In genomic region chr9:5437254-5438216, GRCh38 we compare ENCODE assay signal across 8 cellular contexts. TPM values are rescaled to one million over a fixed set of nuclear protein-coding genes. Genes with fewer than 3 reads are reported as not detected.
DNase-seq lines count a peak whose midpoint lies in the region; ATAC-seq and TF ChIP-seq lines count a peak whose summit lies in the region.

PLGRKT (minus strand) TSS chr9:5437925; CDS start chr9:5431977, 5,948 bp downstream.

- H3K36me3 Mint-ChIP-seq in T-helper 1 cell treated with Interleukin-12 subunit alpha and Interleukin-12 subunit beta and Interleukin-4 antibody, amounts not matched to agents 30 μg/mL and 1 μg/mL, for 36 hours (ENCODE audit: low read depth) = peaks cover 25% of the 10 kb centered on the region

- in situ Hi-C loops in GM13976 (cut with MboI; ENCODE audit: low sequenced_read_pairs, unreplicated experiment) = no loop called here

- H3K4me1 ChIP-seq in heart right ventricle (peaks cover 0 to 26% (median 22%) of the 10 kb centered on the region in 9 donors), upper lobe of left lung (peaks cover 6 to 25% (median 18%) of the 10 kb centered on the region in 4 donors)

- peak within 1 kb of the TSS; percentile 41 to 97 (median 92) for H3K27ac ChIP-seq in heart right ventricle
- peak within 1 kb of the TSS; percentile 85 to 95 (median 94) for H3K27ac ChIP-seq in upper lobe of left lung

- peak; percentile 54 to 96 (median 82) for TF ChIP-seq POLR2A in upper lobe of left lung (IDR thresholded peaks at IDR 0.05)

- H3K27ac Mint-ChIP-seq in T-helper 1 cell treated with Interleukin-12 subunit alpha and Interleukin-12 subunit beta and Interleukin-4 antibody, amounts not matched to agents 30 μg/mL and 1 μg/mL, for 36 hours = peak within 1 kb of the TSS; percentile 99

- peaks cover 32% of the 10 kb centered on the region for H3K4me1 Mint-ChIP-seq in T-helper 1 cell treated with Interleukin-12 subunit alpha and Interleukin-12 subunit beta and Interleukin-4 antibody, amounts not matched to agents 30 μg/mL and 1 μg/mL, for 36 hours (ENCODE audit: low read depth)

- ATAC-seq in HG02870 (IDR thresholded peaks at IDR 0.05; ENCODE audit: unreplicated experiment) = peak; percentile 88
- peak; percentile 99 for ATAC-seq in heart right ventricle
- ATAC-seq in upper lobe of left lung (ENCODE audit: low FRiP score in 2 of 2) = peak; percentile 99 to 100

- TF ChIP-seq EP300 in upper lobe of left lung (IDR thresholded peaks at IDR 0.05) = no peak

- no peaks in the 10 kb centered on the region for H3K27me3 Mint-ChIP-seq in T-helper 1 cell treated with Interleukin-12 subunit alpha and Interleukin-12 subunit beta and Interleukin-4 antibody, amounts not matched to agents 30 μg/mL and 1 μg/mL, for 36 hours (ENCODE audit: low read depth)

- H3K27me3 ChIP-seq in heart right ventricle (no peaks in the 10 kb centered on the region), upper lobe of left lung (no peaks in the 10 kb centered on the region)

- H3K9me3 ChIP-seq in heart right ventricle = no peaks in the 10 kb centered on the region
- no peaks in the 10 kb centered on the region for H3K9me3 ChIP-seq in upper lobe of left lung

- 0% methylated on average over 55 of the region's 55 CpGs for WGBS in heart right ventricle, 2 donors
- WGBS in upper lobe of left lung, 2 donors = 1 to 2% methylated on average over 19 to 52 of the region's 55 CpGs

- H3K36me3 ChIP-seq in heart right ventricle (peaks cover 0 to 16% (median 0%) of the 10 kb centered on the region in 9 donors), upper lobe of left lung (peaks cover 0 to 9% (median 4%) of the 10 kb centered on the region in 4 donors)

- peak; percentile 91 for DNase-seq in GM13976 (ENCODE audit: low spot score)
- DNase-seq in NCI-H146 treated with DMSO at 0.1 percent for 48 hours (lab: John Stamatoyannopoulos, UW; ENCODE audit: unreplicated experiment) = peak; percentile 97
- DNase-seq in amniotic stem cell (lab: John Stamatoyannopoulos, UW) = peak; percentile 83
- peak; percentile 95 for DNase-seq in heart right ventricle
- DNase-seq in posterior cingulate gyrus = peak; percentile 92 to 99 (median 96)
- peak; percentile 97 to 98 for DNase-seq in upper lobe of left lung

- intact Hi-C loops in heart right ventricle (cut with DNase I) (loop anchor here in 4 of 10 donors (1.0 to 10.0 kb wide), 6 partner anchors 13 to 673 kb away; partner anchors contain the start of genes JAK2 (in 2 of the 4) and CD274 (in 1 of the 4)), posterior cingulate gyrus (cut with DNase I) (loop anchor here (10.0 kb wide), 1 partner anchor 453 kb away; the partner anchor contains the start of gene JAK2)

- peak within 1 kb of the TSS; percentile 93 for H3K4me3 Mint-ChIP-seq in T-helper 1 cell treated with Interleukin-12 subunit alpha and Interleukin-12 subunit beta and Interleukin-4 antibody, amounts not matched to agents 30 μg/mL and 1 μg/mL, for 36 hours

- peaks cover 4% of the 10 kb centered on the region for H3K9me3 Mint-ChIP-seq in T-helper 1 cell treated with Interleukin-12 subunit alpha and Interleukin-12 subunit beta and Interleukin-4 antibody, amounts not matched to agents 30 μg/mL and 1 μg/mL, for 36 hours

- H3K4me3 ChIP-seq in heart right ventricle (peak within 1 kb of the TSS; percentile 39 to 87 (median 67)), upper lobe of left lung (peak within 1 kb of the TSS; percentile 56 to 80 (median 58))

- TF ChIP-seq CTCF in GM13976 (IDR thresholded peaks at IDR 0.05; ENCODE audit: borderline replicate concordance, control extremely low read depth, extremely low read depth, insufficient read depth, missing control alignments) (peak; percentile 34), heart right ventricle (IDR thresholded peaks at IDR 0.05) (peak in 6 of 9 donors; percentile 10 to 53 (median 33)), upper lobe of left lung (IDR thresholded peaks at IDR 0.05) (peak; percentile 6 to 53 (median 41))

RNA-seq across cellular contexts. Expression of gene PLGRKT, which starts in this region (rescaled TPM):
- total RNA-seq in heart right ventricle = 10 to 100 TPM; 30.1 to 53.0 (median 36.3) TPM
- polyA plus RNA-seq in heart right ventricle = 10 to 100 TPM; 11.8 to 34.9 TPM
- 10 to 100 TPM in 5 of 6 donors, 1 to 10 TPM in 1; 3.1 to 19.3 (median 14.4) TPM for total RNA-seq in upper lobe of left lung

Comparison
In these comparisons a context has a peak if more than half of its experiments do, and no peak if none do; other contexts are left out.
1. Peak in every context shown above with its lines: DNase-seq, ATAC-seq, H3K4me3 ChIP-seq and H3K27ac ChIP-seq.